11 cellular contexts compared by ENCODE assay signal in genomic region chr16:1653023-1653422, GRCh38.
"Had no signal": no experiment of that assay in that cellular context is flagged by ENCODE, and none has a peak within 500 bp of the region (broad histone marks: within the 10 kb centered on the region; RNA-seq: fewer than 3 reads in every experiment).

No MANE protein-coding gene starts in this region.

- H3K4me1 Mint-ChIP-seq: GM23338, H9 had no signal

- H3K9ac ChIP-seq: GM23248 had no signal

- H3K4me1 ChIP-seq: HAP-1 had no signal

- FAIRE-seq: H1, H54 had no signal

- H2AFZ ChIP-seq: GM23248, GM23338 had no signal

- H3K4me3 ChIP-seq: GM23248, GM23338, HAP-1 had no signal

- H3K27ac Mint-ChIP-seq: GM23338, H9, HFFc6 had no signal

- H3K27ac ChIP-seq: GM23248 had no signal

- H3K4me2 ChIP-seq: GM23338 had no signal

- H3K4me3 Mint-ChIP-seq: GM23338, H9, HFFc6 had no signal

- H3K9me3 ChIP-seq: HAP-1 had no signal

- DNase-seq: GOT3, H7, H9, HCEC 1CT, HFFc6 had no signal

- ATAC-seq: GM23338, HCT116 had no signal

- H3K9me3 Mint-ChIP-seq: GM23338, H9 had no signal
